ENCODE assay signal across 15 cellular contexts in the genomic region with DNA sequence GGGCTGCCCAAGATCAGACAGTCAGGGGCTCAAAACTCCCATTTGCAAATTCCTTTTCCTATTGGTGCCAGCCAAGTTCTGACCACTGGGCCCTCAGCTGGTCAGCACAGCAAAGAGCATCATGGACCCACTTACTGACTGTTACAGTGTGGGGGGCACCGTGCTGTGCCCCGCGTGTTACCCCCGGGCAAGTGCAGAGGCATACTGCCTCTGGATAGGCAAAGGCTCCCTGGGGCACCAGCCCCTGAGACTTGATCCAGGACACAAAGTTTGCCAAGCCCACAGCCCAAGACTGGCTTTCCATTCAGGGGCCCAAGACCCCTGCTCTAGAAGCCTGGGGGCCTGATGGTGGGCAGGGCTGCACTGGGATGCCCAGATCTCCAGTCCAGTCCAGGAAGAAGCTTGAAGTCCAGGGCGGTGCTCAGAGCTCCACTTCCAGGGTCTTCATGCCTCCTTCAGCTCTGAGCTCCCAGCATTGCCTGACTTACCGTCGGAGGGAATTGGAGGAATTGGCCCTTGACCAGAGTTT. TPM values are rescaled to one million over a fixed set of nuclear protein-coding genes. Genes with fewer than 3 reads are reported as not detected.
A peak's percentile ranks its signal among the peaks of the same experiment; 100 is the strongest.
DNase-seq lines count a peak whose midpoint lies in the region; ATAC-seq and TF ChIP-seq lines count a peak whose summit lies in the region.
"Had no signal": no experiment of that assay in that cellular context is flagged by ENCODE, and none has a peak within 500 bp of the region (broad histone marks: within the 10 kb centered on the region; RNA-seq: fewer than 3 reads in every experiment).

No MANE protein-coding gene starts in this region.

- H3K9me3 Mint-ChIP-seq in CD4-positive, CD25-positive, alpha-beta regulatory T cell: no peaks in the 10 kb centered on the region
- H3K9me3 Mint-ChIP-seq in activated CD4-positive, alpha-beta memory T cell treated with anti-CD3 and anti-CD28 coated beads, Interleukin-2, amount 10 ng/mL, durations not matched to agents 7 days and 5 days: no peaks in the 10 kb centered on the region

- no peak for ATAC-seq in CD4-positive, CD25-positive, alpha-beta regulatory T cell (ENCODE audit: low read depth in 2 of 2)
- no peak for ATAC-seq in heart right ventricle
- ATAC-seq in sciatic nerve: no peak
- ATAC-seq in HG02885 (IDR thresholded peaks at IDR 0.05; ENCODE audit: poor library complexity, unreplicated experiment): no peak
- ATAC-seq in HG03342 (IDR thresholded peaks at IDR 0.05; ENCODE audit: unreplicated experiment): no peak

- peak overlapping the region; percentile 87 for H3K27ac ChIP-seq in CD4-positive, CD25-positive, alpha-beta regulatory T cell (ENCODE audit: insufficient read depth, low read length, poor library complexity, severe bottlenecking)
- H3K27ac ChIP-seq in OCI-LY7 (ENCODE audit: low read depth, low read length, poor library complexity, severe bottlenecking): peak overlapping the region; percentile 76
- peak overlapping the region in 8 of 10 donors; percentile 13 to 96 (median 78) for H3K27ac ChIP-seq in heart right ventricle
- H3K27ac ChIP-seq: SJSA1 had no signal

- H3K4me3 Mint-ChIP-seq in CD4-positive, CD25-positive, alpha-beta regulatory T cell: no peak overlapping the region
- no peak overlapping the region for H3K4me3 Mint-ChIP-seq in activated CD4-positive, alpha-beta memory T cell treated with anti-CD3 and anti-CD28 coated beads, Interleukin-2, amount 10 ng/mL, durations not matched to agents 7 days and 5 days

- H3K9me2 ChIP-seq in OCI-LY7 (ENCODE audit: insufficient read depth, low read length): no peaks in the 10 kb centered on the region

- H3K4me1 Mint-ChIP-seq in CD4-positive, CD25-positive, alpha-beta regulatory T cell: peaks cover 6 to 56% (median 42%) of the 10 kb centered on the region in 4 donors
- H3K4me1 Mint-ChIP-seq in activated CD4-positive, alpha-beta memory T cell treated with anti-CD3 and anti-CD28 coated beads, Interleukin-2, amount 10 ng/mL, durations not matched to agents 7 days and 5 days: peaks cover 20% of the 10 kb centered on the region

- H4K20me1 ChIP-seq in OCI-LY7 (ENCODE audit: insufficient read depth, low read length): no peaks in the 10 kb centered on the region

- H3K36me3 ChIP-seq in CD4-positive, CD25-positive, alpha-beta regulatory T cell (ENCODE audit: control insufficient read depth, insufficient read depth, low read length): peaks cover 32% of the 10 kb centered on the region
- peaks cover 48% of the 10 kb centered on the region for H3K36me3 ChIP-seq in OCI-LY7 (ENCODE audit: insufficient read depth, low read length)
- peaks cover 0 to 65% (median 7%) of the 10 kb centered on the region in 9 donors for H3K36me3 ChIP-seq in heart right ventricle
- H3K36me3 ChIP-seq: SJSA1 had no signal

- H3K27me3 Mint-ChIP-seq in CD4-positive, CD25-positive, alpha-beta regulatory T cell: no peaks in the 10 kb centered on the region
- peaks cover 13% of the 10 kb centered on the region for H3K27me3 Mint-ChIP-seq in activated CD4-positive, alpha-beta memory T cell treated with anti-CD3 and anti-CD28 coated beads, Interleukin-2, amount 10 ng/mL, durations not matched to agents 7 days and 5 days

- no peak overlapping the region for H3K4me3 ChIP-seq in CD4-positive, CD25-positive, alpha-beta regulatory T cell (ENCODE audit: low read depth, low read length)
- H3K4me3 ChIP-seq in OCI-LY7 (ENCODE audit: low read depth, low read length, poor library complexity, severe bottlenecking) (no peak overlapping the region), heart right ventricle (no peak overlapping the region)
- H3K4me3 ChIP-seq: mucosa of descending colon, SJSA1 had no signal

- peak overlapping the region; percentile 89 for H3K4me2 ChIP-seq in OCI-LY7 (ENCODE audit: low read length)

- TF ChIP-seq CTCF in OCI-LY7 (conservative IDR thresholded peaks at IDR 0.05; ENCODE audit: low read length) (no peak), heart right ventricle (IDR thresholded peaks at IDR 0.05) (no peak)

- no peak overlapping the region for H2AFZ ChIP-seq in OCI-LY7 (ENCODE audit: low read length)

- WGBS in heart right ventricle, 2 donors: 82 to 89% methylated on average over 7 of the region's 7 CpGs

- BruUV-seq in OCI-LY7 (replicated peaks; lab: Mats Ljungman, UMichigan): no TSS peak

- H3K36me3 Mint-ChIP-seq in CD4-positive, CD25-positive, alpha-beta regulatory T cell: no peaks in the 10 kb centered on the region
- H3K36me3 Mint-ChIP-seq in activated CD4-positive, alpha-beta memory T cell treated with anti-CD3 and anti-CD28 coated beads, Interleukin-2, amount 10 ng/mL, durations not matched to agents 7 days and 5 days (ENCODE audit: low read depth): no peaks in the 10 kb centered on the region

- intact Hi-C loops in OCI-LY7 (cut with micrococcal nuclease; ENCODE audit: unreplicated experiment) (no loop called here), heart right ventricle (cut with DNase I) (no loop called here), sciatic nerve (cut with DNase I) (loop anchor here (10.0 kb wide), 1 partner anchor 89 kb away; no protein-coding TSS in a partner anchor)

- H3K4me1 ChIP-seq in CD4-positive, CD25-positive, alpha-beta regulatory T cell (ENCODE audit: control insufficient read depth, insufficient read depth, low read length, poor library complexity, severe bottlenecking): peaks cover 52% of the 10 kb centered on the region
- H3K4me1 ChIP-seq in OCI-LY7 (ENCODE audit: insufficient read depth, low read length, poor library complexity, severe bottlenecking) (peaks cover 57% of the 10 kb centered on the region), heart right ventricle (peaks cover 10 to 78% (median 50%) of the 10 kb centered on the region in 9 donors)

- no peak for DNase-seq in CD4-positive, CD25-positive, alpha-beta regulatory T cell
- no peak for DNase-seq in OCI-LY7 (ENCODE audit: low spot score)
- DNase-seq in heart right ventricle: no peak
- peak; percentile 36 for DNase-seq in sciatic nerve (ENCODE audit: low spot score)
- no peak for DNase-seq in NCI-H524 treated with DMSO at 0.1 percent for 48 hours (lab: John Stamatoyannopoulos, UW)
- no peak for DNase-seq in activated CD4-positive, alpha-beta memory T cell treated with anti-CD3 and anti-CD28 coated beads, Interleukin-2, amount 10 ng/mL, durations not matched to agents 7 days and 5 days
- DNase-seq: activated CD4-positive, alpha-beta T cell treated with anti-CD3 and anti-CD28 coated beads for 1 hour; activated gamma-delta T cell; COR-L47; mucosa of descending colon; stimulated activated CD4-positive, alpha-beta T cell treated with anti-CD3 and anti-CD28 coated beads, Interleukin-1b, Interleukin-23, amount 100 ng/mL, for 48 hours; T-helper 9 cell had no signal

- peak overlapping the region; percentile 96 to 98 (median 98) for H3K27ac Mint-ChIP-seq in CD4-positive, CD25-positive, alpha-beta regulatory T cell
- no peak overlapping the region for H3K27ac Mint-ChIP-seq in activated CD4-positive, alpha-beta memory T cell treated with anti-CD3 and anti-CD28 coated beads, Interleukin-2, amount 10 ng/mL, durations not matched to agents 7 days and 5 days

- no peaks in the 10 kb centered on the region for H3K9me3 ChIP-seq in CD4-positive, CD25-positive, alpha-beta regulatory T cell (ENCODE audit: control insufficient read depth in 2 of 2, low read length in 2 of 2)
- H3K9me3 ChIP-seq in OCI-LY7 (ENCODE audit: low read length) (no peaks in the 10 kb centered on the region), heart right ventricle (no peaks in the 10 kb centered on the region)
- H3K9me3 ChIP-seq: mucosa of descending colon, SJSA1 had no signal

- POLR2A ChIA-PET in OCI-LY7 (lab: Charles Lee): interaction anchor here (0.9 to 2.6 kb wide), 4 partner anchors 9 to 35 kb away, joined by 4 to 8 read pairs (median 6); no protein-coding TSS in a partner anchor
- POLR2A ChIA-PET in activated CD4-positive, alpha-beta memory T cell treated with anti-CD3 and anti-CD28 coated beads, Interleukin-2, amount 10 ng/mL, durations not matched to agents 7 days and 5 days (lab: Charles Lee): interaction anchor here (1.2 kb wide), 1 partner anchor 9 kb away, joined by 3 read pairs; no protein-coding TSS in a partner anchor

- peaks cover 29% of the 10 kb centered on the region; the same call in 1 of the 2 replicates for H3K79me2 ChIP-seq in OCI-LY7 (ENCODE audit: insufficient read depth, low read depth, low read length)

- H3K27me3 ChIP-seq in CD4-positive, CD25-positive, alpha-beta regulatory T cell (ENCODE audit: control insufficient read depth, insufficient read depth, low read length): no peaks in the 10 kb centered on the region
- H3K27me3 ChIP-seq in heart right ventricle: peaks cover 0 to 8% (median 0%) of the 10 kb centered on the region in 7 donors
- H3K27me3 ChIP-seq: SJSA1 had no signal

- CTCF ChIA-PET in OCI-LY7 (lab: Charles Lee; ENCODE audit: unreplicated experiment): interaction anchor here (0.6 to 1.6 kb wide), 3 partner anchors 11 to 65 kb away, joined by 3 to 6 read pairs (median 5); no protein-coding TSS in a partner anchor
- CTCF ChIA-PET in activated CD4-positive, alpha-beta memory T cell treated with anti-CD3 and anti-CD28 coated beads, Interleukin-2, amount 10 ng/mL, durations not matched to agents 7 days and 5 days (lab: Charles Lee): interaction anchor here (0.8 to 1.9 kb wide), 4 partner anchors 11 to 456 kb away, joined by 4 to 8 read pairs (median 4); no protein-coding TSS in a partner anchor

RNA-seq across cellular contexts. Expression of gene LRRC32, which starts 6.6 kb away (rescaled TPM):
- total RNA-seq in CD4-positive, CD25-positive, alpha-beta regulatory T cell: 71.4 TPM
- 1 to 10 TPM; 5.0 to 9.6 (median 5.9) TPM for polyA plus RNA-seq in CD4-positive, CD25-positive, alpha-beta regulatory T cell
- 5.4 and 5.5 TPM in 2 replicates for total RNA-seq in OCI-LY7 (2014; rRNA removed; shearing (Covaris generic))
- total RNA-seq in OCI-LY7 (2022) (15.0 and 25.3 TPM in 2 replicates), heart right ventricle (10 to 100 TPM; 16.7 to 61.3 (median 31.5) TPM), sciatic nerve (192 TPM)
- 100 to 1,000 TPM in 1 of 2 donors, 10 to 100 TPM in 1; 62.4 to 215 TPM for polyA plus RNA-seq in heart right ventricle
- total RNA-seq in activated CD4-positive, alpha-beta memory T cell treated with anti-CD3 and anti-CD28 coated beads, Interleukin-2, amount 10 ng/mL, durations not matched to agents 7 days and 5 days: 1 to 10 TPM; 7.1 to 7.4 TPM
